ENCODE assay signal across 31 cellular contexts in genomic region chr14:90936757-90937440, GRCh38.
"Had no signal": no experiment of that assay in that cellular context is flagged by ENCODE, and none has a peak within 500 bp of the region (broad histone marks: within the 10 kb centered on the region; RNA-seq: fewer than 3 reads in every experiment).

No MANE protein-coding gene starts in this region.

- H3K27ac ChIP-seq: left lung, lower lobe of right lung, pancreas, prostate gland, skin epidermis, suprapubic skin, thoracic aorta, tibial artery, upper lobe of right lung had no signal

- ATAC-seq: left colon; left lung; lower lobe of right lung; naive thymus-derived CD8-positive, alpha-beta T cell; pancreas; right cardiac atrium; sciatic nerve; upper lobe of right lung had no signal

- H3K4me3 ChIP-seq: left lung, lower lobe of right lung, pancreas, prostate gland, skin epidermis, suprapubic skin, thoracic aorta, tibial artery, upper lobe of right lung had no signal

- H3K4me3 Mint-ChIP-seq: immature natural killer cell; mesothelial cell of epicardium; naive thymus-derived CD8-positive, alpha-beta T cell; nephron; neural crest cell; stimulated activated naive CD8-positive, alpha-beta T cell treated with anti-CD3 and anti-CD28 coated beads, Interleukin-15, Interleukin-2, amounts not matched to agents 100 ng/mL and 50 ng/mL, for 24 hours had no signal

- H3K27me3 Mint-ChIP-seq: naive thymus-derived CD8-positive, alpha-beta T cell; stimulated activated naive CD8-positive, alpha-beta T cell treated with anti-CD3 and anti-CD28 coated beads, Interleukin-15, Interleukin-2, amounts not matched to agents 100 ng/mL and 50 ng/mL, for 24 hours had no signal

- H3K4me1 ChIP-seq: left lung, lower lobe of right lung, pancreas, prostate gland, suprapubic skin, tibial artery, upper lobe of right lung had no signal

- H3K36me3 ChIP-seq: lower lobe of right lung, pancreas, prostate gland, thoracic aorta, upper lobe of right lung had no signal

- DNase-seq: hypothalamus; immature natural killer cell; kidney; left colon; left lung; lower lobe of right lung; mammary epithelial cell; mesendoderm; naive thymus-derived CD8-positive, alpha-beta T cell; nucleus accumbens; pancreas; posterior cingulate gyrus; retina; right cardiac atrium; stimulated activated CD4-positive, alpha-beta T cell treated with anti-CD3 and anti-CD28 coated beads, Interleukin-12 subunit alpha, Interleukin-12 subunit beta, amount 100 ng/mL, for 4 hours; stimulated activated CD4-positive, alpha-beta T cell treated with anti-CD3 and anti-CD28 coated beads, Interleukin-15, amount 100 ng/mL, for 24 hours; stimulated activated CD4-positive, alpha-beta T cell treated with anti-CD3 and anti-CD28 coated beads, Interleukin-2, amount 100 ng/mL, for 24 hours; stimulated activated CD4-positive, alpha-beta T cell treated with anti-CD3 and anti-CD28 coated beads, Interleukin-4, amount 100 ng/mL, for 1 hour; stimulated activated naive CD4-positive, alpha-beta T cell; tibial artery; trophoblast cell; upper lobe of right lung had no signal

- H3K9me3 ChIP-seq: pancreas, prostate gland had no signal

- H3K4me1 Mint-ChIP-seq: immature natural killer cell, mesothelial cell of epicardium, nephron, neural crest cell had no signal

- H3K27ac Mint-ChIP-seq: immature natural killer cell; mesothelial cell of epicardium; nephron; stimulated activated naive CD8-positive, alpha-beta T cell treated with anti-CD3 and anti-CD28 coated beads, Interleukin-15, Interleukin-2, amounts not matched to agents 100 ng/mL and 50 ng/mL, for 24 hours had no signal

- H3K27me3 ChIP-seq: left lung, pancreas, suprapubic skin, tibial artery, upper lobe of right lung had no signal
